1 cellular context compared by ENCODE assay signal in genomic region chrX:48897157-48897620, GRCh38.
TF ChIP-seq lines count a peak whose summit lies in the region.

No MANE protein-coding gene starts in this region.

TF ChIP-seq in K562, 482 proteins besides CTCF, POLR2A, EP300 and RAD21 (continued from another document):
- TF ChIP-seq PURB (CRISPR knock-in tag; IDR thresholded peaks at IDR 0.05; ENCODE audit: low read depth) (no peak), POLR2AphosphoS5 (IDR thresholded peaks at IDR 0.05; ENCODE audit: control insufficient read depth, insufficient read depth, low read depth, low read length) (peak; percentile 29), ETV1 (tag; conservative IDR thresholded peaks at IDR 0.05; ENCODE audit: low read depth) (peak; percentile 79), MNT (conservative IDR thresholded peaks at IDR 0.05) (peak in 1 of 2 experiments; percentile 53; a peak in 1 of 4 replicates), TFAP4 (CRISPR knock-in tag; IDR thresholded peaks at IDR 0.05; ENCODE audit: borderline replicate concordance) (peak; percentile 23; the same call in 1 of the 2 replicates), TSHZ1 (CRISPR knock-in tag; IDR thresholded peaks at IDR 0.05) (no peak), ELF1 (tag; IDR thresholded peaks at IDR 0.05) (no peak)
